In the genomic region with DNA sequence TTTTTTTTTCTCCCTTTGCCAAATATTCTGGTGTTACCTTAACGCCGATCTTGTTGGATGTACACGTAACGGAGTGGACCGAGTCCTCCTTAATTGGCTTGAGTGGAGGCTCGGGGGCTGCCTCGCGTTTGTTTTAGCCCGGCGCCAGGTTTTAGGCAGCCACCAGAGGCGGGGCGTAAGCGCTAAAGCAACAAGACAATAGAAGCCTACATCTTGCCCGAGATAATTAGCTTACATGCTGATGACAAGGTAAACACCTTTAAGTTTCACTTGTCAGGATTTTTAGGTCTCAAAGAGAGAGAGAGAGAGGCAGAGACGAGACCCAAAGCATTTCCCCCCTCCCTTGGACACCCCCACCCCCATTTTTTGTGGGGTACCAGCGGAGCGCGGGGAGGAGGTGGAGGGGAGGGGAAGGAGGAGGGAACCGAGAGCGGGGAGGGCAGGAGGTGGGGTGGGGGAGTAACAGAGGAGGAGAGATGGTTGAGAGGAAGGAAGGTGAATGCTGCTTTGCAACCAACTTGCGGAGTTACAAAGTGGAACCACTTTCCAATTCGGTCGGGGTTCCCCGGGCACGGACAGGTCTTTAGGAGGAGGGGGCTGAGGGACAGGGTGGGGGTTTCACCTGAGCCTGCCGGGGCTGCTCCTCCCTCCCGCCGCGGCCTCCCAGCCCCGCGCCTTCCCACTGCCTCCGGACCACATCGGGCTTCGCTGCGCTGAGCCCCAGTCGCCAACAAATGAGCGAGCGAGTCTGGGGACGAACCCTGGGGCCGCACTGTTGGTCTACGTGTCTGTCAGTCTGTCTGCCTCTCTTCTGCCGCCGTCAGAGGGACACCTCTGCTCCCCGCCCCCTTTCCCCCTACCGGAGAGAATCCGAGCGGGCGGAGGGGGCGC, we compare ENCODE assay signal across 8 cellular contexts. TPM values are rescaled to one million over a fixed set of nuclear protein-coding genes. Genes with fewer than 3 reads are reported as not detected.
DNase-seq lines count a peak whose midpoint lies in the region; ATAC-seq and TF ChIP-seq lines count a peak whose summit lies in the region.

A gene (minus strand): TSS at position 802 of the 891 bp plus-strand sequence. CDS start 103 bp downstream, at position 699.

- peak within 1 kb of the TSS; percentile 23; the same call in 1 of the 2 replicates for H3K27ac ChIP-seq in 22Rv1
- no peak within 1 kb of the TSS for H3K27ac ChIP-seq in GM23248
- H3K27ac ChIP-seq in SJSA1, result no peak within 1 kb of the TSS

- in situ Hi-C loops in GM23248 (cut with MboI), result no loop called here

- ATAC-seq in left colon (peak; percentile 37), HG02884 (IDR thresholded peaks at IDR 0.05; ENCODE audit: unreplicated experiment) (no peak)

- no peak within 1 kb of the TSS for H3K9ac ChIP-seq in GM23248

- H3K4me1 ChIP-seq in GM23248 (ENCODE audit: insufficient read depth) (no peaks in the 10 kb centered on the region), SJSA1 (replicated peaks) (peaks cover 17% of the 10 kb centered on the region)

- H2AFZ ChIP-seq in GM23248, result peak within 1 kb of the TSS; percentile 62; the same call in 1 of the 2 replicates

- H3K36me3 ChIP-seq in GM23248 (ENCODE audit: low read depth), result no peaks in the 10 kb centered on the region
- no peaks in the 10 kb centered on the region for H3K36me3 ChIP-seq in SJSA1

- intact Hi-C loops in left colon (cut with DNase I, micrococcal nuclease), result no loop called here

- H3K9me3 ChIP-seq in GM23248 (ENCODE audit: low read depth), result no peaks in the 10 kb centered on the region
- H3K9me3 ChIP-seq in SJSA1 (replicated peaks), result no peaks in the 10 kb centered on the region

- H3F3A ChIP-seq in GM23248 (ENCODE audit: insufficient read depth), result no peaks in the 10 kb centered on the region

- 2 to 3% methylated on average over 31 to 47 of the region's 49 CpGs for whole genome bisulfite sequencing in GM23248 (ENCODE audit: low coverage in 1 of 2, low lambda C conversion rate in 2 of 2, missing lambda C conversion rate in 2 of 2), 2 experiments

- H3K27me3 ChIP-seq in GM23248 (replicated peaks; ENCODE audit: insufficient read depth), result peaks cover 88% of the 10 kb centered on the region
- peaks cover 67% of the 10 kb centered on the region for H3K27me3 ChIP-seq in SJSA1 (replicated peaks)

- peak within 1 kb of the TSS; percentile 53 for H3K4me2 ChIP-seq in GM23248 (ENCODE audit: unreplicated experiment)

- DNase-seq in GM23248 (no peak), SJSA1 (ENCODE audit: low read depth in 1 of 2, low spot score in 2 of 2) (no peak), left colon (no peak), kidney tubule cell (ENCODE audit: low spot score) (no peak), Kasumi-1 (lab: John Stamatoyannopoulos, UW) (no peak)
- DNase-seq in activated CD4-positive, CD25-positive, alpha-beta regulatory T cell (lab: John Stamatoyannopoulos, UW), result no peak

- no peak for TF ChIP-seq CTCF in 22Rv1 (IDR thresholded peaks at IDR 0.05)

- H3K9me2 ChIP-seq in GM23248 (ENCODE audit: insufficient read depth), result no peaks in the 10 kb centered on the region

- H4K20me1 ChIP-seq in GM23248 (ENCODE audit: insufficient read depth), result no peaks in the 10 kb centered on the region

- H3K79me2 ChIP-seq in GM23248 (ENCODE audit: insufficient read depth), result no peaks in the 10 kb centered on the region

- H3K4me3 ChIP-seq in GM23248 (peak within 1 kb of the TSS; percentile 13; the same call in 1 of the 2 replicates), SJSA1 (peak within 1 kb of the TSS; percentile 24)

RNA-seq across cellular contexts. Expression of the gene that starts here (rescaled TPM):
- not detected in 2 replicates for total RNA-seq in GM23248 (2014; rRNA removed; shearing (Covaris generic))
- not detected in 2 replicates for polyA plus RNA-seq in GM23248 (2016; fragmentation: Nextera tagmentation; extraction: Ambion mirVana)
- not detected in 2 replicates for total RNA-seq in SJSA1 (2014; rRNA removed; shearing (Covaris generic))
- total RNA-seq in left colon, result not detected

Comparison
In these comparisons a context has a peak if more than half of its experiments do, and no peak if none do; other contexts are left out.
1. Peak in ATAC-seq in left colon; RNA of the gene not detected or under 1 TPM.